10 cellular contexts compared by ENCODE assay signal in genomic region chr3:146163584-146163983, GRCh38. TPM values are rescaled to one million over a fixed set of nuclear protein-coding genes. Genes with fewer than 3 reads are reported as not detected.
DNase-seq lines count a peak whose midpoint lies in the region; ATAC-seq and TF ChIP-seq lines count a peak whose summit lies in the region.
"Had no signal": no experiment of that assay in that cellular context is flagged by ENCODE, and none has a peak within 500 bp of the region (broad histone marks: within the 10 kb centered on the region; RNA-seq: fewer than 3 reads in every experiment).

No MANE protein-coding gene starts in this region.

- H3K9me3 Mint-ChIP-seq in osteocyte (ENCODE audit: unreplicated experiment): no peaks in the 10 kb centered on the region

- H3K27me3 Mint-ChIP-seq in osteocyte (ENCODE audit: unreplicated experiment): no peaks in the 10 kb centered on the region

- H3K27ac ChIP-seq in RWPE2 (ENCODE audit: poor library complexity, severe bottlenecking): peak overlapping the region; percentile 97

- H3K27me3 ChIP-seq in RWPE2 (ENCODE audit: insufficient read depth, poor library complexity, severe bottlenecking): no peaks in the 10 kb centered on the region

- no peaks in the 10 kb centered on the region for H3K9me3 ChIP-seq in RWPE2 (ENCODE audit: severe bottlenecking)

- H3K36me3 Mint-ChIP-seq in osteocyte (ENCODE audit: unreplicated experiment): no peaks in the 10 kb centered on the region

- TF ChIP-seq CTCF in RWPE2 (IDR thresholded peaks at IDR 0.05; ENCODE audit: poor library complexity, severe bottlenecking) (peak; percentile 23), osteocyte (IDR thresholded peaks at IDR 0.05) (peak; percentile 17)

- 0 out of 2 replicates have a peak, but pooled peaks cover 10% of the 10 kb centered on the region for H3K36me3 ChIP-seq in RWPE2 (ENCODE audit: low read depth)

- H3K4me3 Mint-ChIP-seq in osteocyte (ENCODE audit: unreplicated experiment): peak overlapping the region; percentile 20

- no peak overlapping the region for H3K4me3 ChIP-seq in RWPE2 (ENCODE audit: severe bottlenecking)

- DNase-seq in Caki2 (ENCODE audit: low read depth) (peak; percentile 89), RWPE2 (ENCODE audit: low spot score) (no peak), osteocyte (ENCODE audit: extremely low spot score, unreplicated experiment) (no peak), LoVo (ENCODE audit: low spot score) (no peak)
- DNase-seq: activated CD8-positive, alpha-beta memory T cell treated with anti-CD3 and anti-CD28 coated beads for 24 hours; OCI-M1 had no signal

- ATAC-seq in RWPE2 (ENCODE audit: low read depth): peak; percentile 47
- ATAC-seq in esophagus mucosa: peak; percentile 74
- ATAC-seq in GM19397 (IDR thresholded peaks at IDR 0.05; ENCODE audit: unreplicated experiment): no peak
- ATAC-seq in HG03457 (IDR thresholded peaks at IDR 0.05; ENCODE audit: unreplicated experiment): no peak
- ATAC-seq in GM18858 (IDR thresholded peaks at IDR 0.05; ENCODE audit: unreplicated experiment): no peak

- peaks cover 55% of the 10 kb centered on the region for H3K4me1 ChIP-seq in RWPE2 (ENCODE audit: insufficient read depth, poor library complexity, severe bottlenecking)

- in situ Hi-C loops in Caki2 (cut with HindIII; ENCODE audit: low pct_unique_long_range_greater_than_20kb, low sequenced_read_pairs): no loop called here

- peaks cover 70% of the 10 kb centered on the region for H3K4me1 Mint-ChIP-seq in osteocyte (ENCODE audit: unreplicated experiment)

- peak overlapping the region; percentile 94 for H3K27ac Mint-ChIP-seq in osteocyte (ENCODE audit: unreplicated experiment)

RNA-seq across cellular contexts. Expression of gene PLOD2, which starts 2.6 kb away (rescaled TPM):
- 119 and 120 TPM in 2 replicates for total RNA-seq in Caki2 (2014; rRNA removed; shearing (Covaris generic); ENCODE audit: low replicate concordance)
- total RNA-seq in esophagus mucosa: 14.5 TPM
- total RNA-seq in osteocyte: 96.1 and 97.1 TPM in 2 replicates

Comparison
In these comparisons a context has a peak if more than half of its experiments do, and no peak if none do; other contexts are left out.
1. ATAC-seq: peak in RWPE2 (single experiment) and esophagus mucosa (single experiment); none in GM19397 (single experiment), HG03457 (single experiment) and GM18858 (single experiment).